In the genomic region with DNA sequence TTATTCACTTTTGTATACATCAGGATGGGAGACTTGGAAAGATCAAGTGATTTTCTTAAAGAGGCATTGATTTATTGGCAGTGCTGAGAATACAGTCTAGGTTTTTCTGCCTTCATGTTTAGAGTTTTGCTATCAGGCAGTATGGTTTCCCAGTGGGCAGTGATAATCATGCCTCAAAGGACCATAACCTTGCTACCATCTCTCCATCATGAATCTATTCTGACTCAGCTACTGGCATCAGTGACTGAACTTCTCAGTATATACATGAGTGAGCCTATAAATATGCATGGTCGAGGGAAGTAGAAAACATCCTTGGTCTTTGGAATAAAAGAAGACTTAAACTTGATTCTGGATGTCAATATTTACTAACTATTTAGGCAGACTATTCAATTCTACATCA, we compare ENCODE assay signal across 1 cellular context.
TF ChIP-seq lines count a peak whose summit lies in the region.

No MANE protein-coding gene starts in this region.

TF ChIP-seq in SK-N-SH, 30 proteins besides CTCF, POLR2A, EP300 and RAD21 (continued from another document):
- TF ChIP-seq, protein P1, sequence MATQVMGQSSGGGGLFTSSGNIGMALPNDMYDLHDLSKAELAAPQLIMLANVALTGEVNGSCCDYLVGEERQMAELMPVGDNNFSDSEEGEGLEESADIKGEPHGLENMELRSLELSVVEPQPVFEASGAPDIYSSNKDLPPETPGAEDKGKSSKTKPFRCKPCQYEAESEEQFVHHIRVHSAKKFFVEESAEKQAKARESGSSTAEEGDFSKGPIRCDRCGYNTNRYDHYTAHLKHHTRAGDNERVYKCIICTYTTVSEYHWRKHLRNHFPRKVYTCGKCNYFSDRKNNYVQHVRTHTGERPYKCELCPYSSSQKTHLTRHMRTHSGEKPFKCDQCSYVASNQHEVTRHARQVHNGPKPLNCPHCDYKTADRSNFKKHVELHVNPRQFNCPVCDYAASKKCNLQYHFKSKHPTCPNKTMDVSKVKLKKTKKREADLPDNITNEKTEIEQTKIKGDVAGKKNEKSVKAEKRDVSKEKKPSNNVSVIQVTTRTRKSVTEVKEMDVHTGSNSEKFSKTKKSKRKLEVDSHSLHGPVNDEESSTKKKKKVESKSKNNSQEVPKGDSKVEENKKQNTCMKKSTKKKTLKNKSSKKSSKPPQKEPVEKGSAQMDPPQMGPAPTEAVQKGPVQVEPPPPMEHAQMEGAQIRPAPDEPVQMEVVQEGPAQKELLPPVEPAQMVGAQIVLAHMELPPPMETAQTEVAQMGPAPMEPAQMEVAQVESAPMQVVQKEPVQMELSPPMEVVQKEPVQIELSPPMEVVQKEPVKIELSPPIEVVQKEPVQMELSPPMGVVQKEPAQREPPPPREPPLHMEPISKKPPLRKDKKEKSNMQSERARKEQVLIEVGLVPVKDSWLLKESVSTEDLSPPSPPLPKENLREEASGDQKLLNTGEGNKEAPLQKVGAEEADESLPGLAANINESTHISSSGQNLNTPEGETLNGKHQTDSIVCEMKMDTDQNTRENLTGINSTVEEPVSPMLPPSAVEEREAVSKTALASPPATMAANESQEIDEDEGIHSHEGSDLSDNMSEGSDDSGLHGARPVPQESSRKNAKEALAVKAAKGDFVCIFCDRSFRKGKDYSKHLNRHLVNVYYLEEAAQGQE (IDR thresholded peaks at IDR 0.05; ENCODE audit: low read depth, low read length): no peak
- TF ChIP-seq, protein P2, sequence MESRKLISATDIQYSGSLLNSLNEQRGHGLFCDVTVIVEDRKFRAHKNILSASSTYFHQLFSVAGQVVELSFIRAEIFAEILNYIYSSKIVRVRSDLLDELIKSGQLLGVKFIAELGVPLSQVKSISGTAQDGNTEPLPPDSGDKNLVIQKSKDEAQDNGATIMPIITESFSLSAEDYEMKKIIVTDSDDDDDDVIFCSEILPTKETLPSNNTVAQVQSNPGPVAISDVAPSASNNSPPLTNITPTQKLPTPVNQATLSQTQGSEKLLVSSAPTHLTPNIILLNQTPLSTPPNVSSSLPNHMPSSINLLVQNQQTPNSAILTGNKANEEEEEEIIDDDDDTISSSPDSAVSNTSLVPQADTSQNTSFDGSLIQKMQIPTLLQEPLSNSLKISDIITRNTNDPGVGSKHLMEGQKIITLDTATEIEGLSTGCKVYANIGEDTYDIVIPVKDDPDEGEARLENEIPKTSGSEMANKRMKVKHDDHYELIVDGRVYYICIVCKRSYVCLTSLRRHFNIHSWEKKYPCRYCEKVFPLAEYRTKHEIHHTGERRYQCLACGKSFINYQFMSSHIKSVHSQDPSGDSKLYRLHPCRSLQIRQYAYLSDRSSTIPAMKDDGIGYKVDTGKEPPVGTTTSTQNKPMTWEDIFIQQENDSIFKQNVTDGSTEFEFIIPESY (IDR thresholded peaks at IDR 0.05; ENCODE audit: borderline replicate concordance, low read depth): no peak
- TF ChIP-seq TCF12 (IDR thresholded peaks at IDR 0.05) (peak; percentile 16; the same call in 1 of the 2 replicates), JUND (IDR thresholded peaks at IDR 0.05) (peak; percentile 54; the same call in 1 of the 2 replicates)
